Comparison of ENCODE assay signal across 15 cellular contexts in genomic region chr17:37507108-37507507, GRCh38. TPM values are rescaled to one million over a fixed set of nuclear protein-coding genes. Genes with fewer than 3 reads are reported as not detected.
DNase-seq lines count a peak whose midpoint lies in the region; ATAC-seq lines count a peak whose summit lies in the region.
"Had no signal": no experiment of that assay in that cellular context is flagged by ENCODE, and none has a peak within 500 bp of the region (broad histone marks: within the 10 kb centered on the region; RNA-seq: fewer than 3 reads in every experiment).

No MANE protein-coding gene starts in this region.

- intact Hi-C loops in left colon (cut with DNase I, micrococcal nuclease), result no loop called here

- peak; percentile 88 for DNase-seq in DMS 273 (lab: John Stamatoyannopoulos, UW; ENCODE audit: unreplicated experiment)
- DNase-seq in NCI-H1694 (lab: John Stamatoyannopoulos, UW), result peak; percentile 64
- peak; percentile 84 for DNase-seq in cerebellar cortex (ENCODE audit: low spot score)
- DNase-seq in medulla oblongata (ENCODE audit: extremely low spot score), result peak; percentile 12
- DNase-seq in left colon, result no peak
- no peak for DNase-seq in midbrain (lab: John Stamatoyannopoulos, UW)
- DNase-seq: effector memory CD4-positive, alpha-beta T cell; GDM1; heart left ventricle; naive thymus-derived CD8-positive, alpha-beta T cell; NCI-H510A; psoas muscle; stimulated activated CD4-positive, alpha-beta T cell treated with anti-CD3 and anti-CD28 coated beads, Interleukin-4, amount 100 ng/mL, for 4 hours; T-helper 9 cell had no signal

- no peak for ATAC-seq in GM18520 (IDR thresholded peaks at IDR 0.05; ENCODE audit: unreplicated experiment)
- ATAC-seq in left colon, result no peak

RNA-seq across cellular contexts. Expression of gene DUSP14, which starts 17.4 kb away (rescaled TPM):
- total RNA-seq in left colon, result 1 to 10 TPM; 2.0 to 3.4 TPM

Comparison
In these comparisons a context has a peak if more than half of its experiments do, and no peak if none do; other contexts are left out.
1. DNase-seq: peak in DMS 273 (single experiment), NCI-H1694 (single experiment), cerebellar cortex (single experiment) and medulla oblongata (single experiment); none in left colon (0 of 2) and midbrain (single experiment).